17 cellular contexts compared by ENCODE assay signal in genomic region chr14:61238611-61239010, GRCh38. TPM values are rescaled to one million over a fixed set of nuclear protein-coding genes. Genes with fewer than 3 reads are reported as not detected.
DNase-seq lines count a peak whose midpoint lies in the region; ATAC-seq, FAIRE-seq and TF ChIP-seq lines count a peak whose summit lies in the region.
"Had no signal": no experiment of that assay in that cellular context is flagged by ENCODE, and none has a peak within 500 bp of the region (broad histone marks: within the 10 kb centered on the region; RNA-seq: fewer than 3 reads in every experiment).

No MANE protein-coding gene starts in this region.

- peaks cover 36% of the 10 kb centered on the region for H3K36me3 Mint-ChIP-seq in GM23338 (ENCODE audit: low read depth)
- H3K36me3 Mint-ChIP-seq: CD14-positive monocyte; CD8-positive, alpha-beta T cell had no signal

- peak overlapping the region; percentile 7; the same call in 1 of the 2 replicates for H2BK12ac ChIP-seq in H1 (ENCODE audit: low read depth, low read length)

- peak overlapping the region; percentile 50 for H4K91ac ChIP-seq in H1 (replicated peaks; ENCODE audit: insufficient read length, low read length)

- peak overlapping the region; percentile 46; the same call in 1 of the 2 replicates for H2BK5ac ChIP-seq in H1 (ENCODE audit: low read depth, low read length)

- H3K9me3 ChIP-seq in HUES64 (ENCODE audit: insufficient read depth, low read depth, low read length): peaks cover 21% of the 10 kb centered on the region
- peaks cover 18% of the 10 kb centered on the region in 2 experiments; a peak in 3 of 4 replicates for H3K9me3 ChIP-seq in H1 (ENCODE audit: insufficient read depth in 2 of 2, low read depth in 1 of 2, low read length in 1 of 2)
- H3K9me3 ChIP-seq in iPS-20b (ENCODE audit: insufficient read depth, low read depth, low read length): peaks cover 18% of the 10 kb centered on the region

- DNase-seq in GM23338 (ENCODE audit: low spot score) (peak; percentile 58), H1 (ENCODE audit: low read depth in 1 of 2, low spot score in 2 of 2) (no peak), activated gamma-delta T cell treated with Interleukin-2 at 50 U/mL for 16 hours (no peak), NOMO-1 treated with dmso at 0.1 percent for 144 hours (lab: John Stamatoyannopoulos, UW; ENCODE audit: unreplicated experiment) (no peak), DMS79 (lab: John Stamatoyannopoulos, UW) (no peak), GDM1 (lab: John Stamatoyannopoulos, UW) (no peak)
- DNase-seq: CD8-positive, alpha-beta T cell; COR-L47; Kasumi-1 had no signal

- 0 out of 2 replicates have a peak, but pooled peaks cover 6% of the 10 kb centered on the region for H3K36me3 ChIP-seq in GM23338 (ENCODE audit: insufficient read depth)
- H3K36me3 ChIP-seq in HUES64 (ENCODE audit: insufficient read depth, low read length): no peaks in the 10 kb centered on the region
- H3K36me3 ChIP-seq in H1 (ENCODE audit: control insufficient read depth in 2 of 4, insufficient read depth in 4 of 4, low read length in 3 of 4): peaks cover 0 to 3% (median 0%) of the 10 kb centered on the region in 4 experiments; a peak in 2 of 8 replicates
- H3K36me3 ChIP-seq in iPS-20b (ENCODE audit: insufficient read depth, low read depth, low read length): no peaks in the 10 kb centered on the region; the same call in 1 of the 2 replicates

- ATAC-seq in GM23338: peak; percentile 59
- ATAC-seq: CD8-positive, alpha-beta T cell; GM12878; HCT116 had no signal

- CTCF ChIA-PET in H1 (lab: Charles Lee; ENCODE audit: partially characterized antibody): interaction anchor here (0.9 to 4.7 kb wide), 3 partner anchors 8 to 139 kb away, joined by 3 to 30 read pairs (median 3); no protein-coding TSS in a partner anchor

- peak overlapping the region; percentile 26; the same call in 1 of the 2 replicates for H3K18ac ChIP-seq in H1 (ENCODE audit: extremely low read depth, low read length)

- H3K27me3 ChIP-seq in GM23338 (ENCODE audit: insufficient read depth): no peaks in the 10 kb centered on the region
- no peaks in the 10 kb centered on the region for H3K27me3 ChIP-seq in HUES64 (ENCODE audit: insufficient read depth, low read length)
- H3K27me3 ChIP-seq in H1 (replicated peaks in 1 of 4; ENCODE audit: control insufficient read depth in 3 of 4, extremely low read depth in 1 of 4, insufficient read depth in 3 of 4, low read length in 3 of 4): no peaks in the 10 kb centered on the region
- no peaks in the 10 kb centered on the region for H3K27me3 ChIP-seq in iPS-20b (ENCODE audit: insufficient read depth, low read length)

- TF ChIP-seq RAD21 in H1 (IDR thresholded peaks at IDR 0.05 in 1 of 2, conservative IDR thresholded peaks at IDR 0.05 in 1 of 2; ENCODE audit: low read depth in 2 of 2, low read length in 2 of 2): no peak

- no peak overlapping the region for H3K56ac ChIP-seq in H1 (replicated peaks; ENCODE audit: insufficient read length, low read depth, low read length)

- FAIRE-seq in H1 (lab: Jason Lieb, UNC): peak; percentile 81
- FAIRE-seq: GM12878 had no signal

- no peaks in the 10 kb centered on the region for H4K20me1 ChIP-seq in GM23338 (replicated peaks; ENCODE audit: insufficient read depth)
- no peaks in the 10 kb centered on the region for H4K20me1 ChIP-seq in H1 (replicated peaks in 1 of 2; ENCODE audit: control insufficient read depth in 1 of 2, insufficient read depth in 2 of 2, low read length in 2 of 2)

- H3K14ac ChIP-seq in H1 (ENCODE audit: insufficient read length): no peak overlapping the region

- H2BK20ac ChIP-seq in H1 (ENCODE audit: low read length): peak overlapping the region; percentile 95

- no peaks in the 10 kb centered on the region; the same call in 1 of the 2 replicates for H3K9me2 ChIP-seq in GM23338 (ENCODE audit: insufficient read depth)

- no peak for TF ChIP-seq POLR2A in H1 (IDR thresholded peaks at IDR 0.05; ENCODE audit: control extremely low read depth in 1 of 2, low read depth in 2 of 2, low read length in 2 of 2)

- H3K79me1 ChIP-seq in H1 (ENCODE audit: low read depth, low read length): no peaks in the 10 kb centered on the region

- H3K27me3 Mint-ChIP-seq in GM23338 (ENCODE audit: insufficient read depth, low read depth, poor library complexity): peaks cover 1% of the 10 kb centered on the region

- H3K9ac ChIP-seq in HUES64 (ENCODE audit: low read depth, low read length) (no peak overlapping the region), H1 (replicated peaks in 1 of 4; ENCODE audit: extremely low read depth in 1 of 4, low read depth in 3 of 4, low read length in 3 of 4) (no peak overlapping the region; a peak in 1 of 7 replicates), iPS-20b (ENCODE audit: low read depth, low read length) (peak overlapping the region; percentile 56; the same call in 1 of the 2 replicates)

- H2AFZ ChIP-seq in GM23338 (no peak overlapping the region), H1 (ENCODE audit: low read length) (0 out of 2 replicates have a peak overlapping the region, but pooled peaks have one; percentile 16)

- H4K8ac ChIP-seq in H1 (ENCODE audit: extremely low read depth, insufficient read depth, low read length): no peak overlapping the region

- POLR2A ChIA-PET in H1 (lab: Charles Lee; ENCODE audit: partially characterized antibody): interaction anchor here (1.2 to 2.6 kb wide), 3 partner anchors 9 to 51 kb away, joined by 3 to 6 read pairs (median 5); no protein-coding TSS in a partner anchor

- WGBS in HUES64: 22% methylated on average over 5 of the region's 5 CpGs
- WGBS in H1 (ENCODE audit: extremely low coverage in 1 of 2, insufficient coverage in 1 of 2, insufficient read length in 1 of 2, insufficient replicate concordance in 2 of 2, low coverage in 1 of 2, low lambda C conversion rate in 2 of 2, missing lambda C conversion rate in 1 of 2), 2 experiments: 30% methylated on average over 5 of the region's 5 CpGs; no CpG with 5 or more reads in 1 of the 2 experiments

- H3K4me3 ChIP-seq in GM23338: no peak overlapping the region
- no peak overlapping the region for H3K4me3 ChIP-seq in HUES64 (ENCODE audit: low read length)
- H3K4me3 ChIP-seq in H1 (ENCODE audit: extremely low read depth in 1 of 4, insufficient read depth in 2 of 4, low read depth in 3 of 4, low read length in 4 of 4): peak overlapping the region in 1 of 4 experiments; percentile 4; a peak in 1 of 8 replicates
- peak overlapping the region; percentile 36; the same call in 1 of the 2 replicates for H3K4me3 ChIP-seq in iPS-20b (ENCODE audit: low read length)
- H3K4me3 ChIP-seq: GM12878 had no signal

- no peak overlapping the region for H3K4me3 Mint-ChIP-seq in GM23338
- H3K4me3 Mint-ChIP-seq: CD14-positive monocyte; CD8-positive, alpha-beta T cell had no signal

- H2BK15ac ChIP-seq in H1 (ENCODE audit: low read length): no peak overlapping the region

- peaks cover 37% of the 10 kb centered on the region for H3K9me3 Mint-ChIP-seq in GM23338

- no peak overlapping the region for H2AK5ac ChIP-seq in H1 (ENCODE audit: low read depth, low read length)

- peak overlapping the region; percentile 86 for H2BK120ac ChIP-seq in H1 (replicated peaks; ENCODE audit: low read depth, low read length)

- no peaks in the 10 kb centered on the region for H3K23me2 ChIP-seq in H1 (ENCODE audit: low read depth, low read length)

- peaks cover 3% of the 10 kb centered on the region; the same call in 1 of the 2 replicates for H3F3A ChIP-seq in GM23338 (replicated peaks; ENCODE audit: low read depth)

- H3K4me2 ChIP-seq in GM23338 (peak overlapping the region; percentile 26), H1 (ENCODE audit: insufficient read depth in 1 of 2, low read depth in 2 of 2, low read length in 2 of 2) (peak overlapping the region in 1 of 2 experiments; percentile 42; a peak in 1 of 4 replicates)

- no peak overlapping the region for H3K4ac ChIP-seq in H1 (replicated peaks; ENCODE audit: insufficient read length, low read depth, low read length)

- H3K79me2 ChIP-seq in GM23338 (replicated peaks; ENCODE audit: insufficient read depth): no peaks in the 10 kb centered on the region
- no peaks in the 10 kb centered on the region for H3K79me2 ChIP-seq in H1 (ENCODE audit: control insufficient read depth in 1 of 2, insufficient read depth in 2 of 2, low read length in 2 of 2)

- H3K27ac ChIP-seq in GM23338 (ENCODE audit: low read depth) (peak overlapping the region; percentile 93), HUES64 (ENCODE audit: low read depth, low read length) (peak overlapping the region; percentile 83; the same call in 1 of the 2 replicates), H1 (ENCODE audit: low read depth, low read length) (peak overlapping the region; percentile 36; the same call in 1 of the 2 replicates), iPS-20b (ENCODE audit: low read length) (peak overlapping the region; percentile 90)
- H3K27ac ChIP-seq: 22Rv1 had no signal

- H4K5ac ChIP-seq in H1 (ENCODE audit: insufficient read length, low read depth, low read length): peak overlapping the region; percentile 71

- peak overlapping the region; percentile 91 for H3K27ac Mint-ChIP-seq in GM23338
- H3K27ac Mint-ChIP-seq: CD14-positive monocyte; CD8-positive, alpha-beta T cell had no signal

- H3K4me1 ChIP-seq in GM23338 (ENCODE audit: insufficient read depth) (peaks cover 33% of the 10 kb centered on the region), HUES64 (ENCODE audit: insufficient read depth, low read length) (peaks cover 34% of the 10 kb centered on the region), H1 (replicated peaks in 1 of 4; ENCODE audit: control insufficient read depth in 3 of 4, insufficient read depth in 4 of 4, low read length in 3 of 4) (peaks cover 2 to 13% (median 7%) of the 10 kb centered on the region in 4 experiments; a peak in 5 of 7 replicates), iPS-20b (ENCODE audit: insufficient read depth, low read length) (peaks cover 25% of the 10 kb centered on the region; the same call in 1 of the 2 replicates)

- H3K4me1 Mint-ChIP-seq in GM23338: peaks cover 44% of the 10 kb centered on the region
- H3K4me1 Mint-ChIP-seq: CD14-positive monocyte had no signal

- TF ChIP-seq CTCF in GM23338 (conservative IDR thresholded peaks at IDR 0.05; ENCODE audit: low read depth in 2 of 2) (no peak), H1 (IDR thresholded peaks at IDR 0.05; ENCODE audit: control extremely low read depth in 1 of 3, insufficient read depth in 1 of 3, low read depth in 1 of 3, low read length in 3 of 3) (no peak)

- no peak for TF ChIP-seq EP300 in H1 (IDR thresholded peaks at IDR 0.05; ENCODE audit: borderline replicate concordance in 1 of 2, low read depth in 2 of 2, low read length in 2 of 2)

- no peak overlapping the region for H3K23ac ChIP-seq in H1 (ENCODE audit: insufficient read length)

RNA-seq across cellular contexts. Expression of gene TMEM30B, which starts 42.5 kb away (rescaled TPM):
- 12.8 and 22.9 TPM in 2 replicates for total RNA-seq in GM23338 (2014; rRNA removed; shearing (Covaris generic))
- 7.2 and 7.4 TPM in 2 replicates for polyA plus RNA-seq in GM23338 (2016; fragmentation: Nextera tagmentation; extraction: Ambion mirVana)
- polyA plus RNA-seq in HUES64 (2013, experiment 1 of 2): 2.4 TPM
- polyA plus RNA-seq in HUES64 (2013, experiment 2 of 2): 2.6 TPM
- 11.0 and 11.2 TPM in 2 replicates for total RNA-seq in H1 (2021; fragmentation: NEBNext Ultra II Directional; extraction: Animal tissue kit (Norgen Biotek cat#: 25700))
- polyA plus RNA-seq in H1 (2011; rRNA removed): 18.7 and 27.3 TPM in 2 replicates
- 12.9 TPM for polyA plus RNA-seq in H1 (2011; cell fraction: cytosol; rRNA removed)
- polyA plus RNA-seq in H1 (2011; cell fraction: nucleus; rRNA removed): 11.5 TPM
- 8.2 to 13.0 TPM (median 9.7 TPM) in 4 replicates for polyA plus RNA-seq in H1 (2012, experiment 1 of 2)
- 2.9 TPM for polyA plus RNA-seq in H1 (2012, experiment 2 of 2)
- polyA plus RNA-seq in H1 (2013, experiment 1 of 2): 15.9 TPM
- 17.2 TPM for polyA plus RNA-seq in H1 (2013, experiment 2 of 2)
- 3.5 and 7.7 TPM in 2 replicates for polyA minus RNA-seq in H1 (2011; rRNA and poly(A)+ RNA removed)
- polyA minus RNA-seq in H1 (2011; cell fraction: cytosol; rRNA and poly(A)+ RNA removed): 13.5 TPM
- polyA minus RNA-seq in H1 (2011; cell fraction: nucleus; rRNA and poly(A)+ RNA removed): 11.6 TPM
- total RNA-seq: Daoy, H4 had no signal
- polyA plus RNA-seq: CD14-positive monocyte, GM12878 had no signal

Comparison
In these comparisons a context has a peak if more than half of its experiments do, and no peak if none do; other contexts are left out.
1. H3K27ac ChIP-seq: peak in every context shown above with its lines; median percentile 93 in GM23338; 90 in iPS-20b; 83 in HUES64; 36 in H1.